ENCODE assay signal across 8 cellular contexts in the genomic region with DNA sequence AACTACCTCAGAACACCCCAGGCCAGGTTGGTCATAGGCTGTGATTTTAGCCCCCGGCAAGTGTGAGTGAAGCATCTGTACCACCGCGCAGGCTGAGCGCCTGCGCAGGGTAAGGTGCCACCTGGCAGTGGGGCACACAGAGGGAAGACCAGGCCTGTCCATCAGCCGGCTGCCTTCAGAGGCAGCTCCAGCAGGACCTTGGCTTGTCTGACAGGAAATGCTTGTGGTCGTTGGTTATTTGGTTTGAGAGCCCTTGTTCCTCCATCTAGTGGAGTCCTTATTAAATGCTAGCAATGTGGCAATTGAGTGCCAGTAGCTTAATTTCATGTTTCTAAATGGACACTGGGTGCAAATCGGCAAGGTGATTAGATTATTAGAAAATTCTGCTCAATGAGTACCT. TPM values are rescaled to one million over a fixed set of nuclear protein-coding genes. Genes with fewer than 3 reads are reported as not detected.
DNase-seq lines count a peak whose midpoint lies in the region; ATAC-seq and TF ChIP-seq lines count a peak whose summit lies in the region.

No MANE protein-coding gene starts in this region.

- peak; percentile 57 for TF ChIP-seq CTCF in AG10803 (conservative IDR thresholded peaks at IDR 0.05; ENCODE audit: low read length)

- H3K4me3 ChIP-seq in AG10803 (ENCODE audit: low read length), result no peak overlapping the region

- in situ Hi-C loops in SK-MEL-5 (cut with HindIII; ENCODE audit: low pct_unique_long_range_greater_than_20kb, low sequenced_read_pairs), result no loop called here

- peak; percentile 80 for ATAC-seq in GM21423 (IDR thresholded peaks at IDR 0.05; ENCODE audit: unreplicated experiment)
- no peak for ATAC-seq in HG03045 (IDR thresholded peaks at IDR 0.05; ENCODE audit: unreplicated experiment)

- DNase-seq in AG10803 (ENCODE audit: low read depth) (peak; percentile 76), SK-MEL-5 (ENCODE audit: low read depth, low spot score) (peak; percentile 72), foreskin melanocyte (peak; percentile 49), cortex of kidney (lab: John Stamatoyannopoulos, UW) (no peak), nucleus accumbens (lab: John Stamatoyannopoulos, UW) (no peak), NCI-H1048 (lab: John Stamatoyannopoulos, UW) (no peak)

RNA-seq across cellular contexts. Expression of a gene that starts 27.5 kb away (rescaled TPM):
- total RNA-seq in SK-MEL-5 (2014; rRNA removed; shearing (Covaris generic)), result 21.3 and 26.0 TPM in 2 replicates
- 26.8 and 28.0 TPM in 2 replicates for polyA plus RNA-seq in SK-MEL-5 (2015; cell fraction: cytosol; rRNA removed)
- polyA plus RNA-seq in SK-MEL-5 (2015; cell fraction: nucleus; rRNA removed), result 207 and 225 TPM in 2 replicates

RNA-seq across cellular contexts. Expression of a gene that starts 39.8 kb away (rescaled TPM):
- total RNA-seq in SK-MEL-5 (2014; rRNA removed; shearing (Covaris generic)), result 56.5 and 60.4 TPM in 2 replicates
- polyA plus RNA-seq in SK-MEL-5 (2015; cell fraction: cytosol; rRNA removed), result 41.0 and 42.6 TPM in 2 replicates
- polyA plus RNA-seq in SK-MEL-5 (2015; cell fraction: nucleus; rRNA removed), result 52.3 and 55.1 TPM in 2 replicates

RNA-seq across cellular contexts. Expression of a gene that starts 44.4 kb away (rescaled TPM):
- total RNA-seq in SK-MEL-5 (2014; rRNA removed; shearing (Covaris generic)), result 0.29 TPM in 1 of 2 replicates, not detected in the other
- polyA plus RNA-seq in SK-MEL-5 (2015; cell fraction: cytosol; rRNA removed), result not detected in 2 replicates
- not detected in 2 replicates for polyA plus RNA-seq in SK-MEL-5 (2015; cell fraction: nucleus; rRNA removed)

Comparison
In these comparisons a context has a peak if more than half of its experiments do, and no peak if none do; other contexts are left out.
1. DNase-seq: peak in AG10803 (single experiment), SK-MEL-5 (single experiment) and foreskin melanocyte (single experiment); none in cortex of kidney (single experiment), nucleus accumbens (0 of 56) and NCI-H1048 (single experiment).